ENCODE assay signal across 18 cellular contexts in the genomic region with DNA sequence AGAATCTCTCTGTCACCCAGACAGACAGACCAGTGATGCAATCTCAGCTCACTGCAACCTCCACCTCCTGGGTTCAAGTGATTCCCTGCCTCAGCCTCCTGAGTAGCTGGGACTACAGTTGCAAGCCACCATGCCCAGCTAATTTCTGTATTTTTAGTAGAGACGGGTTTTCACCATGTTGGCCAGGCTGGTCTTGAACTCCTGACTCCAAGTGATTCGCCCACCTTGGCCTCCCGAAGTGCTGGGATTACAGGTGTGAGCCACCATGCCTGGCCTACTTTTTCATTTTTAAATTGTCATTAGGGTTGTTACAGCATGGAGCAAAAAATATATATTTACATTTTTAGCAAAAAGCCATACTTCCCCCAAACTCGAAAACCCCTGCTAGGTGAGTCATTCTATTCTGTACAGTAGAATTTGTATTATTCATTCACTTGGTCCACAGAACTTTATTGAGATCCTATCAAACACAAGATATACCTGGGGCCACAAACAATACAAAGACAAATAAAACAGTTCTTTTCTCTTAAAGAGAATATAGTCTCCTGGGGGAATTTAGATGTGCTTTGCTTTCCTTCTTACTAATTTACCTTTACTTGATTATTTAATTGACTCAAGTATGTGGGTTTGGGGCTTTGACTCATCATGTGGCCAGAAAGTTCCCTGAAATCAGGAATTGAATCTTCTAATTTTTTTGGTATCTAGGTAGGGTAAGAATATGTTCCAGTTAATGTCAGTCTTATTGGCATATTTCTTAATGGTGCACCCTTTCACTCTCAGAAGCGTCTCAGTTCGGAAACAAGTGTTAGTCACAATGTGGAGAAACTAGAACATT. TPM values are rescaled to one million over a fixed set of nuclear protein-coding genes. Genes with fewer than 3 reads are reported as not detected.
DNase-seq lines count a peak whose midpoint lies in the region; ATAC-seq, FAIRE-seq and TF ChIP-seq lines count a peak whose summit lies in the region.
"Had no signal": no experiment of that assay in that cellular context is flagged by ENCODE, and none has a peak within 500 bp of the region (broad histone marks: within the 10 kb centered on the region; RNA-seq: fewer than 3 reads in every experiment).

No MANE protein-coding gene starts in this region.

- no peak overlapping the region for H3K4me2 ChIP-seq in GM12878 (ENCODE audit: control insufficient read depth, insufficient read depth)
- H3K4me2 ChIP-seq: neural progenitor cell had no signal

- no peak overlapping the region for H3K9ac ChIP-seq in GM12878 (ENCODE audit: control insufficient read depth, insufficient read depth, low read length)
- H3K9ac ChIP-seq: neural progenitor cell had no signal

- TF ChIP-seq POLR2A in GM12878 (IDR thresholded peaks at IDR 0.05; ENCODE audit: low read depth, low read length) (no peak), esophagus muscularis mucosa (IDR thresholded peaks at IDR 0.05; ENCODE audit: low read depth) (no peak)

- no peaks in the 10 kb centered on the region for H3K9me3 Mint-ChIP-seq in activated CD4-positive, alpha-beta T cell treated with anti-CD3 and anti-CD28 coated beads, Interleukin-2, amount 10 ng/mL, durations not matched to agents 7 days and 5 days
- H3K9me3 Mint-ChIP-seq: HFFc6, neural progenitor cell had no signal

- H3K4me1 Mint-ChIP-seq in activated CD4-positive, alpha-beta T cell treated with anti-CD3 and anti-CD28 coated beads, Interleukin-2, amount 10 ng/mL, durations not matched to agents 7 days and 5 days = peaks cover 58% of the 10 kb centered on the region

- H3K27me3 Mint-ChIP-seq in activated CD4-positive, alpha-beta T cell treated with anti-CD3 and anti-CD28 coated beads, Interleukin-2, amount 10 ng/mL, durations not matched to agents 7 days and 5 days = no peaks in the 10 kb centered on the region

- in situ Hi-C loops in GM12878 (cut with MboI) = no loop called here

- RAD21 ChIA-PET in GM12878 (lab: Charles Lee; ENCODE audit: unreplicated experiment) = no interaction called here

- no peaks in the 10 kb centered on the region for H3K79me2 ChIP-seq in GM12878 (ENCODE audit: control insufficient read depth, insufficient read depth, low read length)

- no TSS peak for BruUV-seq in GM12878 (replicated peaks; lab: Mats Ljungman, UMichigan)

- H3K27ac ChIP-seq in GM12878 (ENCODE audit: control insufficient read depth, insufficient read depth) = no peak overlapping the region
- H3K27ac ChIP-seq in esophagus muscularis mucosa (replicated peaks in 1 of 4) = no peak overlapping the region
- H3K27ac ChIP-seq: neural progenitor cell had no signal

- intact Hi-C loops in GM12878 (cut with micrococcal nuclease; ENCODE audit: unreplicated experiment) (no loop called here), esophagus muscularis mucosa (cut with DNase I) (no loop called here)

- TF ChIP-seq RAD21 in GM12878 (IDR thresholded peaks at IDR 0.05; ENCODE audit: insufficient read depth, low read depth, low read length) = no peak

- CTCF ChIA-PET in activated CD4-positive, alpha-beta T cell treated with anti-CD3 and anti-CD28 coated beads, Interleukin-2, amount 10 ng/mL, durations not matched to agents 7 days and 5 days (lab: Charles Lee) = interaction anchor here (0.6 to 1.2 kb wide), 2 partner anchors 16 to 95 kb away, joined by 3 read pairs; no protein-coding TSS in a partner anchor
- CTCF ChIA-PET in GM12878 (lab: Yijun Ruan, JAX) = interaction anchor here (1.2 kb wide), 1 partner anchor 86 kb away, joined by 3 read pairs; no protein-coding TSS in a partner anchor

- TF ChIP-seq EP300 in GM12878 (IDR thresholded peaks at IDR 0.05; ENCODE audit: borderline replicate concordance in 1 of 2, control insufficient read depth in 1 of 2, low read depth in 2 of 2, low read length in 2 of 2) (no peak), esophagus muscularis mucosa (IDR thresholded peaks at IDR 0.05) (no peak)

- no peaks in the 10 kb centered on the region for H4K20me1 ChIP-seq in GM12878 (ENCODE audit: control insufficient read depth, insufficient read depth)

- H3K27me3 ChIP-seq in GM12878 (replicated peaks in 1 of 2; ENCODE audit: control insufficient read depth in 2 of 2, insufficient read depth in 2 of 2, low read length in 1 of 2) (no peaks in the 10 kb centered on the region), esophagus muscularis mucosa (no peaks in the 10 kb centered on the region)
- H3K27me3 ChIP-seq: neural progenitor cell had no signal

- peak; percentile 29 for DNase-seq in stimulated activated CD4-positive, alpha-beta T cell treated with anti-CD3 and anti-CD28 coated beads, Interleukin-2, amount 100 ng/mL, for 4 hours (ENCODE audit: low read depth)
- no peak for DNase-seq in stimulated activated CD4-positive, alpha-beta T cell treated with anti-CD3 and anti-CD28 coated beads, Interleukin-2, amount 100 ng/mL, for 48 hours
- DNase-seq in activated CD4-positive, alpha-beta T cell treated with anti-CD3 and anti-CD28 coated beads, Interleukin-2, amount 10 ng/mL, durations not matched to agents 7 days and 5 days = no peak
- DNase-seq in GM12878 (ENCODE audit: low read depth, low spot score) (no peak), RPMI8226 (no peak), esophagus muscularis mucosa (ENCODE audit: extremely low spot score) (no peak), DMS79 (lab: John Stamatoyannopoulos, UW) (no peak)
- DNase-seq: foreskin fibroblast; GDM1; HFFc6; NCI-H226; NK-92 treated with Interleukin-12 subunit alpha and Interleukin-12 subunit beta, amount 100 ng/mL, for 24 hours; SW 1271 had no signal

- POLR2A ChIA-PET in activated CD4-positive, alpha-beta T cell treated with anti-CD3 and anti-CD28 coated beads, Interleukin-2, amount 10 ng/mL, durations not matched to agents 7 days and 5 days (lab: Charles Lee) = no interaction called here
- POLR2A ChIA-PET in GM12878 (lab: Charles Lee) = interaction anchor here (0.6 kb wide), 1 partner anchor 169 kb away, joined by 3 read pairs; no protein-coding TSS in a partner anchor

- H3K4me3 ChIP-seq in GM12878 (no peak overlapping the region), esophagus muscularis mucosa (no peak overlapping the region)
- H3K4me3 ChIP-seq: neural progenitor cell had no signal

- TF ChIP-seq CTCF in GM12878 (IDR thresholded peaks at IDR 0.05 in 2 of 3, conservative IDR thresholded peaks at IDR 0.05 in 1 of 3; ENCODE audit: control insufficient read depth in 2 of 3, extremely low read depth in 1 of 3, insufficient read depth in 1 of 3, low read depth in 3 of 3, low read length in 3 of 3) = no peak
- no peak for TF ChIP-seq CTCF in esophagus muscularis mucosa (IDR thresholded peaks at IDR 0.05)

- H2AFZ ChIP-seq in GM12878 (ENCODE audit: control insufficient read depth, low read depth, low read length) = no peak overlapping the region
- H2AFZ ChIP-seq: neural progenitor cell had no signal

- ATAC-seq in GM12878 = peak; percentile 31

- no peak overlapping the region for H3K4me3 Mint-ChIP-seq in activated CD4-positive, alpha-beta T cell treated with anti-CD3 and anti-CD28 coated beads, Interleukin-2, amount 10 ng/mL, durations not matched to agents 7 days and 5 days
- H3K4me3 Mint-ChIP-seq: HFFc6, neural progenitor cell had no signal

- peak overlapping the region; percentile 54 for H3K27ac Mint-ChIP-seq in activated CD4-positive, alpha-beta T cell treated with anti-CD3 and anti-CD28 coated beads, Interleukin-2, amount 10 ng/mL, durations not matched to agents 7 days and 5 days
- H3K27ac Mint-ChIP-seq: HFFc6, neural progenitor cell had no signal

- H3K4me1 ChIP-seq in GM12878 (ENCODE audit: control insufficient read depth, insufficient read depth, low read length) (peaks cover 4% of the 10 kb centered on the region), esophagus muscularis mucosa (peaks cover 0 to 4% (median 0%) of the 10 kb centered on the region in 4 donors)
- H3K4me1 ChIP-seq: neural progenitor cell had no signal

- peaks cover 45% of the 10 kb centered on the region for H3K36me3 Mint-ChIP-seq in activated CD4-positive, alpha-beta T cell treated with anti-CD3 and anti-CD28 coated beads, Interleukin-2, amount 10 ng/mL, durations not matched to agents 7 days and 5 days (ENCODE audit: low read depth)
- H3K36me3 Mint-ChIP-seq: neural progenitor cell had no signal

- WGBS in GM12878 (ENCODE audit: insufficient coverage, insufficient replicate concordance, low lambda C conversion rate, missing lambda C conversion rate) = 40% methylated on average over 6 of the region's 6 CpGs
- WGBS in esophagus muscularis mucosa = 97% methylated on average over 6 of the region's 6 CpGs

- H3K36me3 ChIP-seq in GM12878 (ENCODE audit: control insufficient read depth in 2 of 2, insufficient read depth in 2 of 2, low read length in 1 of 2) = no peaks in the 10 kb centered on the region
- peaks cover 0 to 6% (median 2%) of the 10 kb centered on the region in 4 donors for H3K36me3 ChIP-seq in esophagus muscularis mucosa
- H3K36me3 ChIP-seq: neural progenitor cell had no signal

- SMC1A ChIA-PET in GM12878 (lab: Charles Lee; ENCODE audit: uncharacterized antibody, unreplicated experiment) = no interaction called here

- no peak for FAIRE-seq in GM12878 (lab: Jason Lieb, UNC)
- FAIRE-seq: colon, D721Med, endothelial cell of umbilical vein, GM12892 had no signal

- no peaks in the 10 kb centered on the region for H3K9me3 ChIP-seq in GM12878 (replicated peaks; ENCODE audit: control insufficient read depth, insufficient read depth, low read length)
- no peaks in the 10 kb centered on the region for H3K9me3 ChIP-seq in esophagus muscularis mucosa

RNA-seq across cellular contexts. Expression of gene CCND3, which starts 16.6 kb away (rescaled TPM):
- 100 to 1,000 TPM; 461 to 520 TPM for total RNA-seq in activated CD4-positive, alpha-beta T cell treated with anti-CD3 and anti-CD28 coated beads, Interleukin-2, amount 10 ng/mL, durations not matched to agents 7 days and 5 days
- total RNA-seq in GM12878 (2013; cell fraction: nucleolus; rRNA removed) = 27.5 and 33.7 TPM in 2 replicates
- 29.6 and 37.6 TPM in 2 replicates for total RNA-seq in GM12878 (2014; rRNA removed)
- 19.8 and 20.6 TPM in 2 replicates for total RNA-seq in GM12878 (2014; rRNA removed; fragmentation: Illumina TruSeq; extraction: Trizol)
- total RNA-seq in GM12878 (2021) = 54.3 and 55.1 TPM in 2 replicates
- polyA plus RNA-seq in GM12878 (2011; ENCODE audit: low read depth) = 16.6 TPM
- 11.6 and 20.9 TPM in 2 replicates for polyA plus RNA-seq in GM12878 (2011; rRNA removed)
- polyA plus RNA-seq in GM12878 (2011; cell fraction: cytosol; rRNA removed) = 34.6 and 40.0 TPM in 2 replicates
- polyA plus RNA-seq in GM12878 (2011; cell fraction: nucleus; rRNA removed) = 40.2 and 40.5 TPM in 2 replicates
- 24.3 and 26.8 TPM in 2 replicates for polyA plus RNA-seq in GM12878 (2012)
- 18.2 and 25.4 TPM in 2 replicates for polyA plus RNA-seq in GM12878 (2014; fragmentation: Illumina TruSeq; extraction: Trizol)
- polyA plus RNA-seq in GM12878 (2014; fragmentation: Nextera tagmentation; extraction: Ambion mirVana) = 10 to 100 TPM in 1 of 2 experiments, 1 to 10 TPM in 1; 6.0 to 16.3 TPM
- polyA plus RNA-seq in GM12878 (2014; rRNA removed) = 45.8 and 50.9 TPM in 2 replicates
- 10 to 100 TPM; 81.4 to 86.4 TPM for polyA plus RNA-seq in GM12878 (2016; fragmentation: Nextera tagmentation; extraction: Ambion mirVana)
- 18.9 and 32.5 TPM in 2 replicates for polyA minus RNA-seq in GM12878 (2011; rRNA and poly(A)+ RNA removed)
- 13.4 and 18.2 TPM in 2 replicates for polyA minus RNA-seq in GM12878 (2011; cell fraction: cytosol; rRNA and poly(A)+ RNA removed)
- polyA minus RNA-seq in GM12878 (2011; cell fraction: nucleus; rRNA and poly(A)+ RNA removed) = 23.0 and 32.6 TPM in 2 replicates
- 100 to 1,000 TPM; 110 to 167 (median 133) TPM for total RNA-seq in esophagus muscularis mucosa

RNA-seq across cellular contexts. Expression of gene BYSL, which starts 36.9 kb away (rescaled TPM):
- 10 to 100 TPM; 29.3 to 29.8 TPM for total RNA-seq in activated CD4-positive, alpha-beta T cell treated with anti-CD3 and anti-CD28 coated beads, Interleukin-2, amount 10 ng/mL, durations not matched to agents 7 days and 5 days
- 15.8 and 20.0 TPM in 2 replicates for total RNA-seq in GM12878 (2013; cell fraction: nucleolus; rRNA removed)
- total RNA-seq in GM12878 (2014; rRNA removed) = 15.6 and 17.8 TPM in 2 replicates
- 19.0 and 21.2 TPM in 2 replicates for total RNA-seq in GM12878 (2014; rRNA removed; fragmentation: Illumina TruSeq; extraction: Trizol)
- total RNA-seq in GM12878 (2021) = 43.8 and 48.6 TPM in 2 replicates
- 12.9 TPM for polyA plus RNA-seq in GM12878 (2011; ENCODE audit: low read depth)
- 19.2 and 34.5 TPM in 2 replicates for polyA plus RNA-seq in GM12878 (2011; rRNA removed)
- 38.9 and 50.1 TPM in 2 replicates for polyA plus RNA-seq in GM12878 (2011; cell fraction: cytosol; rRNA removed)
- 38.7 and 52.2 TPM in 2 replicates for polyA plus RNA-seq in GM12878 (2011; cell fraction: nucleus; rRNA removed)
- polyA plus RNA-seq in GM12878 (2012) = 17.3 and 20.9 TPM in 2 replicates
- polyA plus RNA-seq in GM12878 (2014; fragmentation: Illumina TruSeq; extraction: Trizol) = 24.7 and 31.4 TPM in 2 replicates
- 10 to 100 TPM; 12.6 to 28.4 TPM for polyA plus RNA-seq in GM12878 (2014; fragmentation: Nextera tagmentation; extraction: Ambion mirVana)
- 48.5 and 56.4 TPM in 2 replicates for polyA plus RNA-seq in GM12878 (2014; rRNA removed)
- 10 to 100 TPM; 39.7 to 51.1 TPM for polyA plus RNA-seq in GM12878 (2016; fragmentation: Nextera tagmentation; extraction: Ambion mirVana)
- 26.6 and 27.9 TPM in 2 replicates for polyA minus RNA-seq in GM12878 (2011; rRNA and poly(A)+ RNA removed)
- polyA minus RNA-seq in GM12878 (2011; cell fraction: cytosol; rRNA and poly(A)+ RNA removed) = 15.0 and 15.9 TPM in 2 replicates
- polyA minus RNA-seq in GM12878 (2011; cell fraction: nucleus; rRNA and poly(A)+ RNA removed) = 9.7 and 21.3 TPM in 2 replicates
- 10 to 100 TPM in 2 of 4 donors, 1 to 10 TPM in 2; 5.8 to 11.6 (median 9.2) TPM for total RNA-seq in esophagus muscularis mucosa

RNA-seq across cellular contexts. Expression of gene MED20, which starts 37.3 kb away (rescaled TPM):
- total RNA-seq in activated CD4-positive, alpha-beta T cell treated with anti-CD3 and anti-CD28 coated beads, Interleukin-2, amount 10 ng/mL, durations not matched to agents 7 days and 5 days = 10 to 100 TPM; 18.6 to 22.7 TPM
- total RNA-seq in GM12878 (2013; cell fraction: nucleolus; rRNA removed) = 28.8 and 30.3 TPM in 2 replicates
- total RNA-seq in GM12878 (2014; rRNA removed) (13.4 and 14.4 TPM in 2 replicates), GM12878 (2014; rRNA removed; fragmentation: Illumina TruSeq; extraction: Trizol) (14.2 and 15.3 TPM in 2 replicates), GM12878 (2021) (16.6 and 17.2 TPM in 2 replicates), esophagus muscularis mucosa (10 to 100 TPM in 3 of 4 donors, 1 to 10 TPM in 1; 9.6 to 14.9 (median 14.2) TPM)
- 7.0 TPM for polyA plus RNA-seq in GM12878 (2011; ENCODE audit: low read depth)
- polyA plus RNA-seq in GM12878 (2011; rRNA removed) (24.8 TPM in 2 replicates), GM12878 (2014; fragmentation: Illumina TruSeq; extraction: Trizol) (17.7 and 19.2 TPM in 2 replicates), GM12878 (2014; fragmentation: Nextera tagmentation; extraction: Ambion mirVana) (10 to 100 TPM; 15.9 to 21.7 TPM), GM12878 (2014; rRNA removed) (11.1 and 15.1 TPM in 2 replicates), GM12878 (2016; fragmentation: Nextera tagmentation; extraction: Ambion mirVana) (10 to 100 TPM; 20.4 to 21.0 TPM)
- polyA plus RNA-seq in GM12878 (2011; cell fraction: cytosol; rRNA removed) = 23.6 and 26.4 TPM in 2 replicates
- polyA plus RNA-seq in GM12878 (2011; cell fraction: nucleus; rRNA removed) = 17.1 and 18.5 TPM in 2 replicates
- polyA plus RNA-seq in GM12878 (2012) = 7.3 and 9.4 TPM in 2 replicates
- 20.0 and 25.3 TPM in 2 replicates for polyA minus RNA-seq in GM12878 (2011; rRNA and poly(A)+ RNA removed)
- polyA minus RNA-seq in GM12878 (2011; cell fraction: cytosol; rRNA and poly(A)+ RNA removed) = 6.5 and 7.8 TPM in 2 replicates
- polyA minus RNA-seq in GM12878 (2011; cell fraction: nucleus; rRNA and poly(A)+ RNA removed) = 7.1 and 8.2 TPM in 2 replicates
